10 cellular contexts compared by ENCODE assay signal in the genomic region with DNA sequence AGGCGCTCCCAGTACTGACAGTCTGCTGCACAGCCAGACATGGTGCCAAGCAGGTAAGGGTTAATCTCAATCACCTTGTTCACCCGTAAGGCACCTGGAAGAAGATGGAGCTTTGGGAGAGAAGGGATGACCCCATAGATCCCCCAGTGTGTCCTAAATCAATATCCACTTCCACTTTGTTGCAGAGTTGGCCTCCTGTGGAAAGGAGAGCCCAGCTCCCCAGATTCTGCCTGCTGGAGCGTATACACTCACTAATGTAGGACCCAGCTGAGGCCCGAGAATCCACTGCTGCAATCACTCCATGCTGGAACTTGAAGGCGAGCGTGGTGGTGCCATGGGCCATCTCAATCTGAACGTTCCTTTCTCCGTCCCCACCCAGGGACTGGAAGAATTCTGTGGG. TPM values are rescaled to one million over a fixed set of nuclear protein-coding genes. Genes with fewer than 3 reads are reported as not detected.
DNase-seq lines count a peak whose midpoint lies in the region; ATAC-seq and TF ChIP-seq lines count a peak whose summit lies in the region.
"Had no signal": no experiment of that assay in that cellular context is flagged by ENCODE, and none has a peak within 500 bp of the region (broad histone marks: within the 10 kb centered on the region; RNA-seq: fewer than 3 reads in every experiment).

No MANE protein-coding gene starts in this region.

- H3K9me3 ChIP-seq in lower lobe of right lung (no peaks in the 10 kb centered on the region), transverse colon (no peaks in the 10 kb centered on the region)
- H3K9me3 ChIP-seq: BE2C had no signal

- no peaks in the 10 kb centered on the region for H3K27me3 Mint-ChIP-seq in activated naive CD4-positive, alpha-beta T cell treated with anti-CD3 and anti-CD28 coated beads for 36 hours (ENCODE audit: low read depth)
- no peaks in the 10 kb centered on the region for H3K27me3 Mint-ChIP-seq in activated T-helper 1 cell treated with anti-CD3 and anti-CD28 coated beads, Interleukin-12 subunit alpha, Interleukin-12 subunit beta, Interleukin-2, Interleukin-4 antibody, amounts not matched to agents 30 ng/mL and 10 ng/mL and 1 ng/mL, durations not matched to agents 14 hours and 24 hours and 36 hours (ENCODE audit: insufficient read depth)

- H3K4me3 ChIP-seq in lower lobe of right lung (peak overlapping the region; percentile 92), transverse colon (peak overlapping the region in 1 of 4 donors; percentile 94)

- in situ Hi-C loops in transverse colon (cut with MboI; ENCODE audit: low pct_ligation_motif_present in 1 of 4, low pct_unique_long_range_greater_than_20kb in 1 of 4, low sequenced_read_pairs in 3 of 4) = no loop called here

- peak overlapping the region; percentile 98 for H3K4me3 Mint-ChIP-seq in activated naive CD4-positive, alpha-beta T cell treated with anti-CD3 and anti-CD28 coated beads for 36 hours
- H3K4me3 Mint-ChIP-seq in activated T-helper 1 cell treated with anti-CD3 and anti-CD28 coated beads, Interleukin-12 subunit alpha, Interleukin-12 subunit beta, Interleukin-2, Interleukin-4 antibody, amounts not matched to agents 30 ng/mL and 10 ng/mL and 1 ng/mL, durations not matched to agents 14 hours and 24 hours and 36 hours = peak overlapping the region; percentile 93

- H3K9me3 Mint-ChIP-seq in activated naive CD4-positive, alpha-beta T cell treated with anti-CD3 and anti-CD28 coated beads for 36 hours = no peaks in the 10 kb centered on the region
- no peaks in the 10 kb centered on the region for H3K9me3 Mint-ChIP-seq in activated T-helper 1 cell treated with anti-CD3 and anti-CD28 coated beads, Interleukin-12 subunit alpha, Interleukin-12 subunit beta, Interleukin-2, Interleukin-4 antibody, amounts not matched to agents 30 ng/mL and 10 ng/mL and 1 ng/mL, durations not matched to agents 14 hours and 24 hours and 36 hours

- TF ChIP-seq CTCF in lower lobe of right lung (IDR thresholded peaks at IDR 0.05) (no peak), transverse colon (IDR thresholded peaks at IDR 0.05) (no peak)

- peaks cover 71% of the 10 kb centered on the region for H3K36me3 Mint-ChIP-seq in activated naive CD4-positive, alpha-beta T cell treated with anti-CD3 and anti-CD28 coated beads for 36 hours (ENCODE audit: low read depth)
- peaks cover 70% of the 10 kb centered on the region for H3K36me3 Mint-ChIP-seq in activated T-helper 1 cell treated with anti-CD3 and anti-CD28 coated beads, Interleukin-12 subunit alpha, Interleukin-12 subunit beta, Interleukin-2, Interleukin-4 antibody, amounts not matched to agents 30 ng/mL and 10 ng/mL and 1 ng/mL, durations not matched to agents 14 hours and 24 hours and 36 hours (ENCODE audit: low read depth)

- H3K27ac ChIP-seq in lower lobe of right lung (no peak overlapping the region), transverse colon (peak overlapping the region; percentile 90 to 98 (median 98))

- peak overlapping the region; percentile 99 for H3K27ac Mint-ChIP-seq in activated naive CD4-positive, alpha-beta T cell treated with anti-CD3 and anti-CD28 coated beads for 36 hours
- H3K27ac Mint-ChIP-seq in activated T-helper 1 cell treated with anti-CD3 and anti-CD28 coated beads, Interleukin-12 subunit alpha, Interleukin-12 subunit beta, Interleukin-2, Interleukin-4 antibody, amounts not matched to agents 30 ng/mL and 10 ng/mL and 1 ng/mL, durations not matched to agents 14 hours and 24 hours and 36 hours = peak overlapping the region; percentile 98

- no peak for DNase-seq in activated naive CD4-positive, alpha-beta T cell treated with anti-CD3 and anti-CD28 coated beads for 36 hours
- DNase-seq in activated naive CD4-positive, alpha-beta T cell treated with Interleukin-2 at 50 U/mL for 16 hours = no peak
- no peak for DNase-seq in activated T-helper 1 cell treated with anti-CD3 and anti-CD28 coated beads, Interleukin-12 subunit alpha, Interleukin-12 subunit beta, Interleukin-2, Interleukin-4 antibody, amounts not matched to agents 30 ng/mL and 10 ng/mL and 1 ng/mL, durations not matched to agents 14 hours and 24 hours and 36 hours (ENCODE audit: low spot score)
- no peak for DNase-seq in lower lobe of right lung
- no peak for DNase-seq in transverse colon
- no peak for DNase-seq in GDM1 (lab: John Stamatoyannopoulos, UW)
- no peak for DNase-seq in NCI-H774 (lab: John Stamatoyannopoulos, UW)
- DNase-seq: BE2C, NCI-H1092 had no signal

- ATAC-seq in lower lobe of right lung (no peak), GM19467 (IDR thresholded peaks at IDR 0.05; ENCODE audit: unreplicated experiment) (no peak)

- H3K4me1 ChIP-seq in lower lobe of right lung (peaks cover 49% of the 10 kb centered on the region), transverse colon (peaks cover 3 to 57% (median 23%) of the 10 kb centered on the region in 4 donors)

- peaks cover 53% of the 10 kb centered on the region for H3K36me3 ChIP-seq in lower lobe of right lung
- H3K36me3 ChIP-seq in transverse colon = peaks cover 0 to 27% (median 8%) of the 10 kb centered on the region in 4 donors
- H3K36me3 ChIP-seq: BE2C had no signal

- intact Hi-C loops in activated naive CD4-positive, alpha-beta T cell treated with anti-CD3 and anti-CD28 coated beads for 36 hours (cut with micrococcal nuclease) = loop anchor here (5.0 to 10.0 kb wide), 7 partner anchors 365 to 1178 kb away; partner anchors contain the start of genes AGPAT1, C6orf47, CLIC1 and CSNK2B
- intact Hi-C loops in activated T-helper 1 cell treated with anti-CD3 and anti-CD28 coated beads, Interleukin-12 subunit alpha, Interleukin-12 subunit beta, Interleukin-2, Interleukin-4 antibody, amounts not matched to agents 30 ng/mL and 10 ng/mL and 1 ng/mL, durations not matched to agents 14 hours and 24 hours and 36 hours (cut with micrococcal nuclease) = loop anchor here (5.0 to 10.0 kb wide), 3 partner anchors 470 to 1190 kb away; partner anchors contain the start of genes BAG6, CUTA, PHF1 and TAPBP
- intact Hi-C loops in lower lobe of right lung (cut with DNase I) = no loop called here
- intact Hi-C loops in transverse colon (cut with DNase I; ENCODE audit: low total_unique reads) = loop anchor here (5.0 kb wide), 1 partner anchor 1395 kb away; the partner anchor contains the start of gene HMGA1

- peaks cover 59% of the 10 kb centered on the region for H3K4me1 Mint-ChIP-seq in activated naive CD4-positive, alpha-beta T cell treated with anti-CD3 and anti-CD28 coated beads for 36 hours (ENCODE audit: low read depth)
- H3K4me1 Mint-ChIP-seq in activated T-helper 1 cell treated with anti-CD3 and anti-CD28 coated beads, Interleukin-12 subunit alpha, Interleukin-12 subunit beta, Interleukin-2, Interleukin-4 antibody, amounts not matched to agents 30 ng/mL and 10 ng/mL and 1 ng/mL, durations not matched to agents 14 hours and 24 hours and 36 hours (ENCODE audit: low read depth) = peaks cover 71% of the 10 kb centered on the region

- WGBS in transverse colon (ENCODE audit: low coverage in 1 of 2), 2 donors = 59 to 64% methylated on average over 4 to 8 of the region's 8 CpGs

- TF ChIP-seq POLR2A in transverse colon (IDR thresholded peaks at IDR 0.05) = no peak

- CTCF ChIA-PET in activated naive CD4-positive, alpha-beta T cell treated with anti-CD3 and anti-CD28 coated beads for 36 hours (lab: Charles Lee) = interaction anchor here (2.4 to 10.6 kb wide), 2 partner anchors 11 to 26 kb away, joined by 19 to 204 read pairs; partner anchors contain the start of genes PSMB9 and TAP1

- H3K27me3 ChIP-seq in lower lobe of right lung (ENCODE audit: low read depth) (no peaks in the 10 kb centered on the region), transverse colon (no peaks in the 10 kb centered on the region)

- TF ChIP-seq EP300 in transverse colon (IDR thresholded peaks at IDR 0.05; ENCODE audit: low read depth) = no peak

RNA-seq across cellular contexts. Expression of gene PSMB8, which starts 1.2 kb away (rescaled TPM):
- 100 to 1,000 TPM; 286 to 308 TPM for total RNA-seq in activated naive CD4-positive, alpha-beta T cell treated with anti-CD3 and anti-CD28 coated beads for 36 hours
- total RNA-seq in activated T-helper 1 cell treated with anti-CD3 and anti-CD28 coated beads, Interleukin-12 subunit alpha, Interleukin-12 subunit beta, Interleukin-2, Interleukin-4 antibody, amounts not matched to agents 30 ng/mL and 10 ng/mL and 1 ng/mL, durations not matched to agents 14 hours and 24 hours and 36 hours = 353 and 358 TPM in 2 replicates
- total RNA-seq in lower lobe of right lung (103 TPM), transverse colon (10 to 100 TPM in 3 of 4 donors, 1 to 10 TPM in 1; 9.4 to 95.2 (median 72.6) TPM)

RNA-seq across cellular contexts. Expression of gene TAP2, which starts 4.2 kb away (rescaled TPM):
- total RNA-seq in activated naive CD4-positive, alpha-beta T cell treated with anti-CD3 and anti-CD28 coated beads for 36 hours = 100 to 1,000 TPM; 136 to 138 TPM
- 160 and 167 TPM in 2 replicates for total RNA-seq in activated T-helper 1 cell treated with anti-CD3 and anti-CD28 coated beads, Interleukin-12 subunit alpha, Interleukin-12 subunit beta, Interleukin-2, Interleukin-4 antibody, amounts not matched to agents 30 ng/mL and 10 ng/mL and 1 ng/mL, durations not matched to agents 14 hours and 24 hours and 36 hours
- total RNA-seq in lower lobe of right lung = 81.8 TPM
- total RNA-seq in transverse colon = 10 to 100 TPM; 12.3 to 48.2 (median 27.1) TPM

RNA-seq across cellular contexts. Expression of gene TAP1, which starts 10.8 kb away (rescaled TPM):
- total RNA-seq in activated naive CD4-positive, alpha-beta T cell treated with anti-CD3 and anti-CD28 coated beads for 36 hours = 100 to 1,000 TPM; 187 TPM
- 284 and 290 TPM in 2 replicates for total RNA-seq in activated T-helper 1 cell treated with anti-CD3 and anti-CD28 coated beads, Interleukin-12 subunit alpha, Interleukin-12 subunit beta, Interleukin-2, Interleukin-4 antibody, amounts not matched to agents 30 ng/mL and 10 ng/mL and 1 ng/mL, durations not matched to agents 14 hours and 24 hours and 36 hours
- total RNA-seq in lower lobe of right lung = 63.9 TPM
- 10 to 100 TPM; 63.2 to 87.9 (median 75.3) TPM for total RNA-seq in transverse colon

RNA-seq across cellular contexts. Expression of gene PSMB9, which starts 11.3 kb away (rescaled TPM):
- total RNA-seq in activated naive CD4-positive, alpha-beta T cell treated with anti-CD3 and anti-CD28 coated beads for 36 hours = 100 to 1,000 TPM; 238 to 241 TPM
- total RNA-seq in activated T-helper 1 cell treated with anti-CD3 and anti-CD28 coated beads, Interleukin-12 subunit alpha, Interleukin-12 subunit beta, Interleukin-2, Interleukin-4 antibody, amounts not matched to agents 30 ng/mL and 10 ng/mL and 1 ng/mL, durations not matched to agents 14 hours and 24 hours and 36 hours = 249 and 253 TPM in 2 replicates
- total RNA-seq in lower lobe of right lung = 74.5 TPM
- total RNA-seq in transverse colon = 10 to 100 TPM; 14.6 to 44.1 (median 32.9) TPM

RNA-seq across cellular contexts. Expression of gene HLA-DOB, which starts 25.9 kb away (rescaled TPM):
- total RNA-seq in activated naive CD4-positive, alpha-beta T cell treated with anti-CD3 and anti-CD28 coated beads for 36 hours = 1 to 10 TPM in 1 of 2 experiments, under 1 TPM in 1; 0.91 to 1.1 TPM
- 4.2 and 4.3 TPM in 2 replicates for total RNA-seq in activated T-helper 1 cell treated with anti-CD3 and anti-CD28 coated beads, Interleukin-12 subunit alpha, Interleukin-12 subunit beta, Interleukin-2, Interleukin-4 antibody, amounts not matched to agents 30 ng/mL and 10 ng/mL and 1 ng/mL, durations not matched to agents 14 hours and 24 hours and 36 hours
- total RNA-seq in lower lobe of right lung (0.95 TPM), transverse colon (1 to 10 TPM in 1 of 4 donors, not detected in 3; 5.7 TPM)
